In genomic region chr20:11234181-11234969, GRCh38 we compare ENCODE assay signal across 1 cellular context.
TF ChIP-seq lines count a peak whose summit lies in the region.

No MANE protein-coding gene starts in this region.

TF ChIP-seq in GM12878, 131 proteins besides CTCF, POLR2A, EP300 and RAD21 (continued from another document):
- TF ChIP-seq ZBTB40 (IDR thresholded peaks at IDR 0.05; ENCODE audit: borderline replicate concordance) (no peak), CHD1 (IDR thresholded peaks at IDR 0.05; ENCODE audit: low read depth, low read length) (no peak), CHD4 (IDR thresholded peaks at IDR 0.05) (no peak), NBN (IDR thresholded peaks at IDR 0.05) (no peak), FOXM1 (IDR thresholded peaks at IDR 0.05; ENCODE audit: low read depth, low read length) (no peak), CBX5 (IDR thresholded peaks at IDR 0.05; ENCODE audit: low read depth) (no peak), MYB (IDR thresholded peaks at IDR 0.05; ENCODE audit: borderline replicate concordance, low read depth, low read length) (no peak), SPI1 (IDR thresholded peaks at IDR 0.05; ENCODE audit: borderline replicate concordance, insufficient read depth, low read depth, low read length) (peak; percentile 29; the same call in 1 of the 2 replicates), ZNF24 (IDR thresholded peaks at IDR 0.05) (0 out of 2 replicates have a peak, but pooled peaks have one; percentile 16), PBX3 (IDR thresholded peaks at IDR 0.05; ENCODE audit: insufficient replicate concordance, low read depth, low read length) (no peak), STAT3 (IDR thresholded peaks at IDR 0.05; ENCODE audit: low read depth, low read length) (no peak), E2F4 (IDR thresholded peaks at IDR 0.05; ENCODE audit: low read depth, low read length) (no peak), MTA2 (IDR thresholded peaks at IDR 0.05; ENCODE audit: low read depth) (peak; percentile 72; the same call in 1 of the 2 replicates), ZNF622 (IDR thresholded peaks at IDR 0.05) (no peak), SP1 (IDR thresholded peaks at IDR 0.05; ENCODE audit: low read depth, low read length) (no peak), SREBF2 (IDR thresholded peaks at IDR 0.05; ENCODE audit: low read length) (no peak), SMAD5 (IDR thresholded peaks at IDR 0.05; ENCODE audit: low read depth) (no peak), IKZF2 (IDR thresholded peaks at IDR 0.05) (0 out of 4 replicates have a peak, but pooled peaks have one; percentile 35 to 42), TARDBP (IDR thresholded peaks at IDR 0.05; ENCODE audit: borderline replicate concordance) (no peak)
TF ChIP-seq in GM12878: peak in this region for 4.
